ENCODE assay signal across 9 cellular contexts in the genomic region with DNA sequence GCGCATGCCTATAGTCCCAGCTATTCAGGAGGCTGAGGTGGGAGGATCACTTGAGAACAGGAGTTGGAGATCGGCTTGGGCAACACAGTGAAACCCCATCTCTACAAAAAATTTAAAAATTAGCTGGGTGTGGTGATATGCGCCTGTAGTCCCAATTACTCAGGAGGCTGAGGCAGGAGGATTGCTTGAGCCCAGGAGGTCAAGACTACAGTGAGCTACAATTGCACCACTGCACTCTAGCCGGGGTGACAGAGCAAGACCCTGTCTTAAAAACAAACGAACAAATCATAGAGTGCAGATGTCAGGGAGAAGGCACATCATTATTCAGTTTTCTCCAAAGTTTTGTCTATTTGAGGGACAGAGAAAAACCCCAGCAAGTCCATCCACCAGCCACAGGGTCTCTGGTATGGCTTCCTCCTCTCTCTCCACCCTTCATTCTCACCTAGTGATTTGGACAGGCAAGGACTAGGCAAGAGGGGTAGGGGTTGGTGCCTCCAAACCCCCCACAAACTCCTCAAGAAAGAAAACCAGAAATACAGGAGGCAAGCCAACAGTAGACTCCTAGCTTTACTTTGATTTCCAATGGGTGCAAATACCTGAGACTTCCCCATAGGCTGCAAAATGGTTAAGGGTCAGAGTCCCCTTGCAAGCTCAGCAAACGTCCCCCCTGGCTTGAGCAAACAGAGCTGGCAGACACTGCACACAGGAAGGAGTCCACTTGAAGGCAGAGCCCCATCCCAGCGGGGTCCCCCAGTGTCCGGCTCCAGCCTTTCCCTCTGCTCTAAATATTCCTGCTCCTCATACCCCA. TPM values are rescaled to one million over a fixed set of nuclear protein-coding genes. Genes with fewer than 3 reads are reported as not detected.
A peak's percentile ranks its signal among the peaks of the same experiment; 100 is the strongest.
DNase-seq lines count a peak whose midpoint lies in the region; ATAC-seq, FAIRE-seq and TF ChIP-seq lines count a peak whose summit lies in the region.
"Had no signal": no experiment of that assay in that cellular context is flagged by ENCODE, and none has a peak within 500 bp of the region (broad histone marks: within the 10 kb centered on the region; RNA-seq: fewer than 3 reads in every experiment).

No MANE protein-coding gene starts in this region.

- peaks cover 3% of the 10 kb centered on the region for H3K79me2 ChIP-seq in HepG2 (ENCODE audit: insufficient read depth, low read length)

- no peak for ATAC-seq in WTC11
- ATAC-seq in HepG2, result peak; percentile 64
- no peak for ATAC-seq in stimulated activated naive CD8-positive, alpha-beta T cell treated with anti-CD3 and anti-CD28 coated beads, Interleukin-15, amount 100 ng/mL, for 72 hours
- no peak for ATAC-seq in activated CD8-positive, alpha-beta memory T cell treated with anti-CD3 and anti-CD28 coated beads, Interleukin-2, amount 10 ng/mL, durations not matched to agents 7 days and 5 days
- no peak for ATAC-seq in GM21367 (IDR thresholded peaks at IDR 0.05; ENCODE audit: unreplicated experiment)

- CTCF ChIA-PET in WTC11 (lab: Charles Lee), result interaction anchor here (0.5 to 10.5 kb wide), 52 partner anchors 8 to 558 kb away, joined by 3 to 717 read pairs (median 5); partner anchors contain the start of genes GCN1, PXN, RAB35 and RNU4-1
- CTCF ChIA-PET in HepG2 (lab: Yijun Ruan, JAX; ENCODE audit: low intra/inter-chr PET ratio, low total read pairs), result interaction anchor here (3.3 kb wide), 1 partner anchor 39 kb away, joined by 51 read pairs; the partner anchor contains the start of gene PXN
- CTCF ChIA-PET in activated CD8-positive, alpha-beta memory T cell treated with anti-CD3 and anti-CD28 coated beads, Interleukin-2, amount 10 ng/mL, durations not matched to agents 7 days and 5 days (lab: Charles Lee), result interaction anchor here (0.5 to 15.1 kb wide), 30 partner anchors 9 to 191 kb away, joined by 3 to 768 read pairs (median 5); partner anchors contain the start of genes PXN, RAB35, RNU4-1 and RNU4-2

- no peaks in the 10 kb centered on the region for H3K27me3 Mint-ChIP-seq in activated naive CD4-positive, alpha-beta T cell treated with anti-CD3 and anti-CD28 coated beads, Interleukin-2, amount 50 U/mL, for 24 hours
- H3K27me3 Mint-ChIP-seq in WTC11 (ENCODE audit: low read depth), result no peaks in the 10 kb centered on the region; the same call in 1 of the 2 replicates
- no peaks in the 10 kb centered on the region for H3K27me3 Mint-ChIP-seq in stimulated activated naive CD8-positive, alpha-beta T cell treated with anti-CD3 and anti-CD28 coated beads, Interleukin-15, amount 100 ng/mL, for 72 hours
- no peaks in the 10 kb centered on the region for H3K27me3 Mint-ChIP-seq in activated CD8-positive, alpha-beta memory T cell treated with anti-CD3 and anti-CD28 coated beads, Interleukin-2, amount 10 ng/mL, durations not matched to agents 7 days and 5 days

- peaks cover 69% of the 10 kb centered on the region for H3K4me1 Mint-ChIP-seq in activated naive CD4-positive, alpha-beta T cell treated with anti-CD3 and anti-CD28 coated beads, Interleukin-2, amount 50 U/mL, for 24 hours
- H3K4me1 Mint-ChIP-seq in WTC11, result peaks cover 68% of the 10 kb centered on the region
- H3K4me1 Mint-ChIP-seq in stimulated activated naive CD8-positive, alpha-beta T cell treated with anti-CD3 and anti-CD28 coated beads, Interleukin-15, amount 100 ng/mL, for 72 hours, result peaks cover 78% of the 10 kb centered on the region
- H3K4me1 Mint-ChIP-seq in activated CD8-positive, alpha-beta memory T cell treated with anti-CD3 and anti-CD28 coated beads, Interleukin-2, amount 10 ng/mL, durations not matched to agents 7 days and 5 days, result peaks cover 68% of the 10 kb centered on the region

- H2AFZ ChIP-seq in HepG2 (ENCODE audit: low read length), result no peak overlapping the region

- H3K4me3 ChIP-seq in HepG2 (replicated peaks in 1 of 3; ENCODE audit: insufficient read depth in 1 of 3, low read depth in 2 of 3, low read length in 3 of 3), result peak overlapping the region; percentile 41 to 70 (median 50)
- peak overlapping the region in 1 of 5 donors; percentile 56 for H3K4me3 ChIP-seq in subcutaneous abdominal adipose tissue (ENCODE audit: low read depth in 1 of 5, low read length in 5 of 5)

- H3K4me1 ChIP-seq in HepG2 (ENCODE audit: insufficient read depth, low read length) (peaks cover 82% of the 10 kb centered on the region), subcutaneous abdominal adipose tissue (ENCODE audit: control insufficient read depth in 5 of 5, insufficient read depth in 5 of 5, low read length in 5 of 5) (peaks cover 43 to 81% (median 74%) of the 10 kb centered on the region in 5 donors)

- H3K27me3 ChIP-seq in HepG2 (ENCODE audit: control insufficient read depth in 1 of 2, insufficient read depth in 2 of 2, low read length in 2 of 2), result no peaks in the 10 kb centered on the region
- H3K27me3 ChIP-seq in subcutaneous abdominal adipose tissue (ENCODE audit: control insufficient read depth in 5 of 5, insufficient read depth in 4 of 5, low read length in 5 of 5), result no peaks in the 10 kb centered on the region

- H3K9me3 Mint-ChIP-seq in activated naive CD4-positive, alpha-beta T cell treated with anti-CD3 and anti-CD28 coated beads, Interleukin-2, amount 50 U/mL, for 24 hours, result no peaks in the 10 kb centered on the region
- no peaks in the 10 kb centered on the region for H3K9me3 Mint-ChIP-seq in WTC11
- no peaks in the 10 kb centered on the region for H3K9me3 Mint-ChIP-seq in stimulated activated naive CD8-positive, alpha-beta T cell treated with anti-CD3 and anti-CD28 coated beads, Interleukin-15, amount 100 ng/mL, for 72 hours
- H3K9me3 Mint-ChIP-seq in activated CD8-positive, alpha-beta memory T cell treated with anti-CD3 and anti-CD28 coated beads, Interleukin-2, amount 10 ng/mL, durations not matched to agents 7 days and 5 days (ENCODE audit: low read depth), result no peaks in the 10 kb centered on the region
- H3K9me3 Mint-ChIP-seq: activated T-helper 2 cell treated with anti-CD3 and anti-CD28 coated beads, Interferon-gamma antibody, Interleukin-2, Interleukin-4, amounts not matched to agents 10 μg/mL and 5 μg/mL and 100 μg/mL, durations not matched to agents 14 hours and 24 hours and 36 hours had no signal

- intact Hi-C loops in HepG2 (cut with micrococcal nuclease; ENCODE audit: unreplicated experiment), result loop anchor here (1.0 kb wide), 2 partner anchors 38 to 64 kb away; partner anchors contain the start of genes PXN and RNU4-2

- TSS peak; percentile 64 for BruUV-seq in HepG2 (replicated peaks; lab: Mats Ljungman, UMichigan)

- peak; percentile 76 for TF ChIP-seq POLR2A in HepG2 (IDR thresholded peaks at IDR 0.05; ENCODE audit: insufficient read depth in 1 of 2, low read depth in 2 of 2, low read length in 2 of 2)

- H3K9ac ChIP-seq in HepG2 (ENCODE audit: insufficient read depth, low read depth, low read length), result peak overlapping the region; percentile 84
- peak overlapping the region in 2 of 5 donors; percentile 26 to 46 for H3K9ac ChIP-seq in subcutaneous abdominal adipose tissue (ENCODE audit: low read length in 5 of 5)

- no peaks in the 10 kb centered on the region for H4K20me1 ChIP-seq in HepG2 (ENCODE audit: insufficient read depth, low read length)

- POLR2A ChIA-PET in WTC11 (lab: Charles Lee) (interaction anchor here (0.5 to 7.7 kb wide), 14 partner anchors 8 to 162 kb away, joined by 3 to 198 read pairs (median 5); partner anchors contain the start of genes PXN, RAB35, RNU4-1 and RNU4-2), HepG2 (lab: Yijun Ruan, JAX) (interaction anchor here (0.7 to 8.7 kb wide), 23 partner anchors 8 to 753 kb away, joined by 3 to 461 read pairs (median 10); partner anchors contain the start of genes DYNLL1, PLA2G1B, POP5 and PXN)

- no peak; the same call in 1 of the 2 replicates for TF ChIP-seq RAD21 in HepG2 (CRISPR knock-in tag; IDR thresholded peaks at IDR 0.05)

- peak overlapping the region; percentile 72 for H3K4me3 Mint-ChIP-seq in activated naive CD4-positive, alpha-beta T cell treated with anti-CD3 and anti-CD28 coated beads, Interleukin-2, amount 50 U/mL, for 24 hours
- no peak overlapping the region for H3K4me3 Mint-ChIP-seq in WTC11
- H3K4me3 Mint-ChIP-seq in stimulated activated naive CD8-positive, alpha-beta T cell treated with anti-CD3 and anti-CD28 coated beads, Interleukin-15, amount 100 ng/mL, for 72 hours, result peak overlapping the region in 1 of 2 donors; percentile 48
- H3K4me3 Mint-ChIP-seq in activated CD8-positive, alpha-beta memory T cell treated with anti-CD3 and anti-CD28 coated beads, Interleukin-2, amount 10 ng/mL, durations not matched to agents 7 days and 5 days, result no peak overlapping the region

- TF ChIP-seq CTCF in WTC11 (IDR thresholded peaks at IDR 0.05) (no peak), HepG2 (CRISPR knock-in tag; IDR thresholded peaks at IDR 0.05) (no peak)

- H3K9me3 ChIP-seq in HepG2 (ENCODE audit: low read length), result no peaks in the 10 kb centered on the region
- no peaks in the 10 kb centered on the region for H3K9me3 ChIP-seq in subcutaneous abdominal adipose tissue (ENCODE audit: control insufficient read depth in 5 of 5, low read length in 5 of 5)

- FAIRE-seq in HepG2 (lab: Jason Lieb, UNC), result peak; percentile 92

- peak in 1 of 2 experiments; percentile 69; a peak in 2 of 4 replicates for TF ChIP-seq EP300 in HepG2 (IDR thresholded peaks at IDR 0.05; ENCODE audit: low read depth in 2 of 2, low read length in 2 of 2)
- TF ChIP-seq EP300 in HepG2 (CRISPR knock-in tag; IDR thresholded peaks at IDR 0.05; ENCODE audit: borderline replicate concordance), result peak; percentile 32; the same call in 1 of the 2 replicates

- 76% methylated on average over 5 of the region's 8 CpGs for WGBS in HepG2 (ENCODE audit: low lambda C conversion rate)

- H3K4me2 ChIP-seq in HepG2 (ENCODE audit: low read depth, low read length), result peak overlapping the region; percentile 97

- no peaks in the 10 kb centered on the region for H3K36me3 Mint-ChIP-seq in activated naive CD4-positive, alpha-beta T cell treated with anti-CD3 and anti-CD28 coated beads, Interleukin-2, amount 50 U/mL, for 24 hours
- H3K36me3 Mint-ChIP-seq in WTC11, result peaks cover 13% of the 10 kb centered on the region
- peaks cover 9% of the 10 kb centered on the region for H3K36me3 Mint-ChIP-seq in activated CD8-positive, alpha-beta memory T cell treated with anti-CD3 and anti-CD28 coated beads, Interleukin-2, amount 10 ng/mL, durations not matched to agents 7 days and 5 days

- peaks cover 7 to 17% of the 10 kb centered on the region in 2 experiments for H3K36me3 ChIP-seq in HepG2 (replicated peaks in 1 of 2; ENCODE audit: control insufficient read depth in 1 of 2, insufficient read depth in 2 of 2, low read length in 2 of 2)
- H3K36me3 ChIP-seq in subcutaneous abdominal adipose tissue (ENCODE audit: control insufficient read depth in 5 of 5, insufficient read depth in 5 of 5, low read length in 5 of 5), result peaks cover 0 to 26% (median 25%) of the 10 kb centered on the region in 5 donors

- H3K27ac ChIP-seq in HepG2 (ENCODE audit: extremely low read length, insufficient read depth, low read length) (peak overlapping the region; percentile 100), subcutaneous abdominal adipose tissue (ENCODE audit: low read depth, low read length) (peak overlapping the region; percentile 30)

- H3K27ac Mint-ChIP-seq in activated naive CD4-positive, alpha-beta T cell treated with anti-CD3 and anti-CD28 coated beads, Interleukin-2, amount 50 U/mL, for 24 hours, result peak overlapping the region; percentile 33
- H3K27ac Mint-ChIP-seq in WTC11, result peak overlapping the region; percentile 98
- peak overlapping the region in 1 of 2 donors; percentile 63 for H3K27ac Mint-ChIP-seq in stimulated activated naive CD8-positive, alpha-beta T cell treated with anti-CD3 and anti-CD28 coated beads, Interleukin-15, amount 100 ng/mL, for 72 hours
- no peak overlapping the region for H3K27ac Mint-ChIP-seq in activated CD8-positive, alpha-beta memory T cell treated with anti-CD3 and anti-CD28 coated beads, Interleukin-2, amount 10 ng/mL, durations not matched to agents 7 days and 5 days

- DNase-seq in activated naive CD4-positive, alpha-beta T cell treated with anti-CD3 and anti-CD28 coated beads, Interleukin-2, amount 50 U/mL, for 16 hours, result no peak
- DNase-seq in WTC11 (ENCODE audit: low spot score) (no peak), HepG2 (ENCODE audit: low spot score) (peak; percentile 88)
- no peak for DNase-seq in stimulated activated naive CD8-positive, alpha-beta T cell treated with anti-CD3 and anti-CD28 coated beads, Interleukin-15, amount 100 ng/mL, for 72 hours
- no peak for DNase-seq in activated CD8-positive, alpha-beta memory T cell treated with anti-CD3 and anti-CD28 coated beads, Interleukin-2, amount 10 ng/mL, durations not matched to agents 7 days and 5 days

- in situ Hi-C loops in HepG2 (cut with HindIII; ENCODE audit: extremely low pct_ligation_motif_present, low pct_unique_long_range_greater_than_20kb), result no loop called here

RNA-seq across cellular contexts. Expression of gene RPLP0, which starts 26.5 kb away (rescaled TPM):
- total RNA-seq in WTC11 (2021) (3,149 to 3,505 TPM (median 3,452 TPM) in 3 replicates), HepG2 (2016; rRNA removed; fragmentation: Illumina TruSeq; extraction: Trizol) (2,915 and 3,025 TPM in 2 replicates)
- 12,942 and 14,844 TPM in 2 replicates for total RNA-seq in HepG2 (2016; cell fraction: cytosol; rRNA removed; fragmentation: Illumina TruSeq; extraction: Trizol; ENCODE audit: low read depth)
- 2,993 and 3,024 TPM in 2 replicates for total RNA-seq in HepG2 (2016; cell fraction: insoluble cytoplasmic fraction; rRNA removed; fragmentation: Illumina TruSeq; extraction: Trizol)
- total RNA-seq in HepG2 (2016; cell fraction: membrane; rRNA removed; fragmentation: Illumina TruSeq; extraction: Trizol), result 11,359 and 11,757 TPM in 2 replicates
- 1,126 and 1,259 TPM in 2 replicates for total RNA-seq in HepG2 (2016; cell fraction: nucleus; rRNA removed; fragmentation: Illumina TruSeq; extraction: Trizol)
- polyA plus RNA-seq in HepG2 (2011; rRNA removed), result 5,570 and 6,229 TPM in 2 replicates
- 8,040 and 9,457 TPM in 2 replicates for polyA plus RNA-seq in HepG2 (2011; cell fraction: cytosol; rRNA removed)
- polyA plus RNA-seq in HepG2 (2011; cell fraction: nucleus; rRNA removed), result 2,511 and 2,559 TPM in 2 replicates
- 2,582 and 3,579 TPM in 2 replicates for polyA plus RNA-seq in HepG2 (2012)
- polyA plus RNA-seq in HepG2 (2016; cell fraction: cytosol; fragmentation: Illumina TruSeq; extraction: Trizol; ENCODE audit: low read depth), result 15,203 and 16,637 TPM in 2 replicates
- polyA plus RNA-seq in HepG2 (2016; cell fraction: insoluble cytoplasmic fraction; fragmentation: Illumina TruSeq; extraction: Trizol; ENCODE audit: low read depth), result 2,845 and 2,926 TPM in 2 replicates
- polyA plus RNA-seq in HepG2 (2016; cell fraction: membrane; fragmentation: Illumina TruSeq; extraction: Trizol; ENCODE audit: low read depth), result 10,153 and 10,714 TPM in 2 replicates
- 1,939 and 1,982 TPM in 2 replicates for polyA plus RNA-seq in HepG2 (2016; cell fraction: nucleus; fragmentation: Illumina TruSeq; extraction: Trizol; ENCODE audit: insufficient read depth, low read depth)
- 4,147 and 6,586 TPM in 2 replicates for polyA minus RNA-seq in HepG2 (2011; rRNA and poly(A)+ RNA removed; ENCODE audit: low replicate concordance)
- polyA minus RNA-seq in HepG2 (2011; cell fraction: cytosol; rRNA and poly(A)+ RNA removed), result 1,238 and 1,297 TPM in 2 replicates
- 657 and 805 TPM in 2 replicates for polyA minus RNA-seq in HepG2 (2011; cell fraction: nucleus; rRNA and poly(A)+ RNA removed)
- 1,000 to 10,000 TPM; 1,755 to 2,356 TPM for total RNA-seq in activated CD8-positive, alpha-beta memory T cell treated with anti-CD3 and anti-CD28 coated beads, Interleukin-2, amount 10 ng/mL, durations not matched to agents 7 days and 5 days

RNA-seq across cellular contexts. Expression of gene GCN1, which starts 32.9 kb away (rescaled TPM):
- total RNA-seq in WTC11 (2021), result 147 to 181 TPM (median 162 TPM) in 3 replicates
- 66.7 and 83.0 TPM in 2 replicates for total RNA-seq in HepG2 (2016; rRNA removed; fragmentation: Illumina TruSeq; extraction: Trizol)
- 59.7 and 67.2 TPM in 2 replicates for total RNA-seq in HepG2 (2016; cell fraction: cytosol; rRNA removed; fragmentation: Illumina TruSeq; extraction: Trizol; ENCODE audit: low read depth)
- 56.9 and 87.0 TPM in 2 replicates for total RNA-seq in HepG2 (2016; cell fraction: insoluble cytoplasmic fraction; rRNA removed; fragmentation: Illumina TruSeq; extraction: Trizol)
- total RNA-seq in HepG2 (2016; cell fraction: membrane; rRNA removed; fragmentation: Illumina TruSeq; extraction: Trizol), result 19.6 and 22.1 TPM in 2 replicates
- 125 and 128 TPM in 2 replicates for total RNA-seq in HepG2 (2016; cell fraction: nucleus; rRNA removed; fragmentation: Illumina TruSeq; extraction: Trizol)
- polyA plus RNA-seq in HepG2 (2011; rRNA removed), result 55.3 and 58.2 TPM in 2 replicates
- polyA plus RNA-seq in HepG2 (2011; cell fraction: cytosol; rRNA removed), result 20.5 and 25.6 TPM in 2 replicates
- 394 and 725 TPM in 2 replicates for polyA plus RNA-seq in HepG2 (2011; cell fraction: nucleus; rRNA removed)
- 47.0 and 60.6 TPM in 2 replicates for polyA plus RNA-seq in HepG2 (2012)
- polyA plus RNA-seq in HepG2 (2016; cell fraction: cytosol; fragmentation: Illumina TruSeq; extraction: Trizol; ENCODE audit: low read depth), result 1.8 and 2.1 TPM in 2 replicates
- polyA plus RNA-seq in HepG2 (2016; cell fraction: insoluble cytoplasmic fraction; fragmentation: Illumina TruSeq; extraction: Trizol; ENCODE audit: low read depth), result 33.5 and 45.5 TPM in 2 replicates
- polyA plus RNA-seq in HepG2 (2016; cell fraction: membrane; fragmentation: Illumina TruSeq; extraction: Trizol; ENCODE audit: low read depth), result 4.1 and 5.4 TPM in 2 replicates
- 177 and 198 TPM in 2 replicates for polyA plus RNA-seq in HepG2 (2016; cell fraction: nucleus; fragmentation: Illumina TruSeq; extraction: Trizol; ENCODE audit: insufficient read depth, low read depth)
- 204 and 255 TPM in 2 replicates for polyA minus RNA-seq in HepG2 (2011; rRNA and poly(A)+ RNA removed; ENCODE audit: low replicate concordance)
- polyA minus RNA-seq in HepG2 (2011; cell fraction: cytosol; rRNA and poly(A)+ RNA removed), result 59.8 and 61.6 TPM in 2 replicates
- polyA minus RNA-seq in HepG2 (2011; cell fraction: nucleus; rRNA and poly(A)+ RNA removed), result 229 and 237 TPM in 2 replicates
- 100 to 1,000 TPM; 126 to 151 TPM for total RNA-seq in activated CD8-positive, alpha-beta memory T cell treated with anti-CD3 and anti-CD28 coated beads, Interleukin-2, amount 10 ng/mL, durations not matched to agents 7 days and 5 days

RNA-seq across cellular contexts. Expression of gene PXN, which starts 38.1 kb away (rescaled TPM):
- total RNA-seq in WTC11 (2021), result 96.6 to 132 TPM (median 99.2 TPM) in 3 replicates
- total RNA-seq in HepG2 (2016; rRNA removed; fragmentation: Illumina TruSeq; extraction: Trizol), result 13.6 and 14.2 TPM in 2 replicates
- 2.8 and 2.9 TPM in 2 replicates for total RNA-seq in HepG2 (2016; cell fraction: cytosol; rRNA removed; fragmentation: Illumina TruSeq; extraction: Trizol; ENCODE audit: low read depth)
- total RNA-seq in HepG2 (2016; cell fraction: insoluble cytoplasmic fraction; rRNA removed; fragmentation: Illumina TruSeq; extraction: Trizol), result 10.2 and 11.3 TPM in 2 replicates
- total RNA-seq in HepG2 (2016; cell fraction: membrane; rRNA removed; fragmentation: Illumina TruSeq; extraction: Trizol), result 10.5 and 13.4 TPM in 2 replicates
- 10.6 and 14.0 TPM in 2 replicates for total RNA-seq in HepG2 (2016; cell fraction: nucleus; rRNA removed; fragmentation: Illumina TruSeq; extraction: Trizol)
- polyA plus RNA-seq in HepG2 (2011; rRNA removed), result 13.9 and 14.2 TPM in 2 replicates
- polyA plus RNA-seq in HepG2 (2011; cell fraction: cytosol; rRNA removed), result 5.8 and 6.3 TPM in 2 replicates
- polyA plus RNA-seq in HepG2 (2011; cell fraction: nucleus; rRNA removed), result 34.5 and 43.7 TPM in 2 replicates
- 18.0 and 21.4 TPM in 2 replicates for polyA plus RNA-seq in HepG2 (2012)
- 3.3 and 3.4 TPM in 2 replicates for polyA plus RNA-seq in HepG2 (2016; cell fraction: cytosol; fragmentation: Illumina TruSeq; extraction: Trizol; ENCODE audit: low read depth)
- 20.0 and 28.0 TPM in 2 replicates for polyA plus RNA-seq in HepG2 (2016; cell fraction: insoluble cytoplasmic fraction; fragmentation: Illumina TruSeq; extraction: Trizol; ENCODE audit: low read depth)
- polyA plus RNA-seq in HepG2 (2016; cell fraction: membrane; fragmentation: Illumina TruSeq; extraction: Trizol; ENCODE audit: low read depth), result 14.1 and 14.2 TPM in 2 replicates
- 43.9 and 49.3 TPM in 2 replicates for polyA plus RNA-seq in HepG2 (2016; cell fraction: nucleus; fragmentation: Illumina TruSeq; extraction: Trizol; ENCODE audit: insufficient read depth, low read depth)
- polyA minus RNA-seq in HepG2 (2011; rRNA and poly(A)+ RNA removed; ENCODE audit: low replicate concordance), result 26.4 and 40.4 TPM in 2 replicates
- 6.4 and 8.2 TPM in 2 replicates for polyA minus RNA-seq in HepG2 (2011; cell fraction: cytosol; rRNA and poly(A)+ RNA removed)
- 10.3 and 10.7 TPM in 2 replicates for polyA minus RNA-seq in HepG2 (2011; cell fraction: nucleus; rRNA and poly(A)+ RNA removed)
- total RNA-seq in activated CD8-positive, alpha-beta memory T cell treated with anti-CD3 and anti-CD28 coated beads, Interleukin-2, amount 10 ng/mL, durations not matched to agents 7 days and 5 days, result 100 to 1,000 TPM in 1 of 2 experiments, 10 to 100 TPM in 1; 69.3 to 146 TPM
